14 cellular contexts compared by ENCODE assay signal in genomic region chr3:119783883-119784282, GRCh38.
"Had no signal": no experiment of that assay in that cellular context is flagged by ENCODE, and none has a peak within 500 bp of the region (broad histone marks: within the 10 kb centered on the region; RNA-seq: fewer than 3 reads in every experiment).

No MANE protein-coding gene starts in this region.

- H3K9me3 ChIP-seq: body of pancreas, neutrophil, stomach had no signal

- H3K36me3 ChIP-seq: neutrophil, stomach had no signal

- H3K36me3 Mint-ChIP-seq: naive thymus-derived CD4-positive, alpha-beta T cell had no signal

- H3K27ac ChIP-seq: body of pancreas, neutrophil, stomach had no signal

- H3K4me3 Mint-ChIP-seq: activated B cell treated with CpG ODN at 0.5 μM for 24 hours; activated CD4-positive, alpha-beta T cell treated with anti-CD3 and anti-CD28 coated beads, Interleukin-2, amount 10 ng/mL, durations not matched to agents 7 days and 5 days; central memory CD8-positive, alpha-beta T cell; naive thymus-derived CD4-positive, alpha-beta T cell had no signal

- H3K4me3 ChIP-seq: body of pancreas, lung, stomach had no signal

- ATAC-seq: body of pancreas; naive thymus-derived CD4-positive, alpha-beta T cell had no signal

- H3K4me1 ChIP-seq: body of pancreas, stomach had no signal

- DNase-seq: activated B cell treated with CpG ODN at 0.5 μM for 24 hours; activated CD4-positive, alpha-beta T cell treated with anti-CD3 and anti-CD28 coated beads, Interleukin-2, amount 10 ng/mL, durations not matched to agents 7 days and 5 days; activated CD8-positive, alpha-beta memory T cell treated with anti-CD3 and anti-CD28 coated beads for 24 hours; activated naive CD4-positive, alpha-beta T cell treated with anti-CD3 and anti-CD28 coated beads, Interleukin-2, amount 50 U/mL, for 16 hours; activated T-cell treated with anti-CD3 and anti-CD28 coated beads for 4 hours; body of pancreas; cortex of kidney; midbrain; naive thymus-derived CD4-positive, alpha-beta T cell; posterior cingulate gyrus; stomach had no signal

- H3K27me3 ChIP-seq: body of pancreas, neutrophil, stomach had no signal

- H3K4me1 Mint-ChIP-seq: activated B cell treated with CpG ODN at 0.5 μM for 24 hours; central memory CD8-positive, alpha-beta T cell had no signal

- H3K27me3 Mint-ChIP-seq: activated B cell treated with CpG ODN at 0.5 μM for 24 hours; activated CD4-positive, alpha-beta T cell treated with anti-CD3 and anti-CD28 coated beads, Interleukin-2, amount 10 ng/mL, durations not matched to agents 7 days and 5 days; central memory CD8-positive, alpha-beta T cell had no signal

- H3K27ac Mint-ChIP-seq: activated B cell treated with CpG ODN at 0.5 μM for 24 hours; activated CD4-positive, alpha-beta T cell treated with anti-CD3 and anti-CD28 coated beads, Interleukin-2, amount 10 ng/mL, durations not matched to agents 7 days and 5 days; naive thymus-derived CD4-positive, alpha-beta T cell had no signal

- H3K9me3 Mint-ChIP-seq: activated CD4-positive, alpha-beta T cell treated with anti-CD3 and anti-CD28 coated beads, Interleukin-2, amount 10 ng/mL, durations not matched to agents 7 days and 5 days; central memory CD8-positive, alpha-beta T cell had no signal
